Comparison of ENCODE assay signal across 20 cellular contexts in the genomic region with DNA sequence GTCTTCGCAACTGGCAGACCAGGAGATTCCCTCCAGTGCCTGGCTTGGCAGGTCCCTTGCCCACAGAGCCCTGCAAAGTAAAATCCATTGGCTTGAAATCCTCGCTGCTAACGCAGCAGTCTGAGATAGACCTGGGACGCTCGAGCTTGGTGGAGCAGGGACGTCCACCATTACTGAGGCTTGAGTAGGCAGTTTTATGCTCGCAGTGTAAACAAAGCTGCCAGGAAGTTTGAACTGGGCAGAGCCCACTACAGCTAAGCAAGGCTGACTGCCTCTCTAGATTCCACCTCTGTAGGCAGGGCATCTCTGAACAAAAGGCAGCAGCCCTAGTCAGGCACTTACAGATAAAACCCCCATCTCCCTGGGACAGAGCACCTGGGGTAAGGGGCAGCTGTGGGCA.
DNase-seq lines count a peak whose midpoint lies in the region; ATAC-seq and TF ChIP-seq lines count a peak whose summit lies in the region.
"Had no signal": no experiment of that assay in that cellular context is flagged by ENCODE, and none has a peak within 500 bp of the region (broad histone marks: within the 10 kb centered on the region; RNA-seq: fewer than 3 reads in every experiment).

No MANE protein-coding gene starts in this region.

- no peak overlapping the region for H3K4me3 ChIP-seq in DND-41 (ENCODE audit: low read depth in 1 of 2, low read length in 2 of 2)
- H3K4me3 ChIP-seq in PC-3 (ENCODE audit: low read length) = no peak overlapping the region
- no peak overlapping the region for H3K4me3 ChIP-seq in tibial artery
- H3K4me3 ChIP-seq: GM23338 had no signal

- H3K27ac ChIP-seq in DND-41 (ENCODE audit: low read length) (peak overlapping the region; percentile 63), PC-3 (ENCODE audit: low read length) (no peak overlapping the region), tibial artery (no peak overlapping the region)
- H3K27ac ChIP-seq: 22Rv1 had no signal

- no peak for TF ChIP-seq CTCF in DND-41 (IDR thresholded peaks at IDR 0.05; ENCODE audit: borderline replicate concordance, extremely low read depth, low read length, poor library complexity, severe bottlenecking)
- TF ChIP-seq CTCF in PC-3 (conservative IDR thresholded peaks at IDR 0.05; ENCODE audit: low read depth, low read length) = no peak
- no peak for TF ChIP-seq CTCF in tibial artery (IDR thresholded peaks at IDR 0.05)

- CTCF ChIA-PET in PC-3 (lab: Charles Lee) = no interaction called here

- intact Hi-C loops in PC-3 (cut with micrococcal nuclease) = no loop called here
- intact Hi-C loops in tibial artery (cut with DNase I; ENCODE audit: low total_unique reads) = no loop called here

- peak; percentile 39; the same call in 2 of the 3 replicates for ATAC-seq in DND-41 (ENCODE audit: insufficient read depth, low read depth)
- no peak for ATAC-seq in PC-3
- ATAC-seq in HG03520 (IDR thresholded peaks at IDR 0.05; ENCODE audit: unreplicated experiment) = no peak
- no peak for ATAC-seq in GM19395 (IDR thresholded peaks at IDR 0.05; ENCODE audit: unreplicated experiment)
- ATAC-seq: CD8-positive, alpha-beta T cell; GM23338; HCT116 had no signal

- POLR2A ChIA-PET in PC-3 (lab: Charles Lee; ENCODE audit: unreplicated experiment) = no interaction called here

- H3K79me2 ChIP-seq in DND-41 (ENCODE audit: insufficient read depth, low read length) = no peaks in the 10 kb centered on the region
- no peaks in the 10 kb centered on the region for H3K79me2 ChIP-seq in PC-3 (ENCODE audit: low read length)

- peak overlapping the region; percentile 57 for H2AFZ ChIP-seq in DND-41 (ENCODE audit: low read depth, low read length)
- H2AFZ ChIP-seq in PC-3 (ENCODE audit: low read length) = 0 out of 2 replicates have a peak overlapping the region, but pooled peaks have one; percentile 34
- H2AFZ ChIP-seq: GM23338 had no signal

- no peaks in the 10 kb centered on the region for H3K9me3 ChIP-seq in DND-41 (ENCODE audit: insufficient read depth, low read length, severe bottlenecking)
- no peaks in the 10 kb centered on the region for H3K9me3 ChIP-seq in PC-3 (ENCODE audit: low read length)
- H3K9me3 ChIP-seq in tibial artery = no peaks in the 10 kb centered on the region
- H3K9me3 ChIP-seq: BE2C, Caco-2 had no signal

- DNase-seq in NCI-H748 (lab: John Stamatoyannopoulos, UW; ENCODE audit: unreplicated experiment) (peak; percentile 4), NCI-H748 treated with DMSO at 0.1 percent for 48 hours (lab: John Stamatoyannopoulos, UW) (no peak), DND-41 (peak; percentile 17), PC-3 (no peak), NCI-H187 (lab: John Stamatoyannopoulos, UW) (no peak), tibial artery (no peak)
- DNase-seq: AML-193; BE2C; C1 segment of cervical spinal cord; Caco-2; CD4-positive, CD25-positive, alpha-beta regulatory T cell; CD8-positive, alpha-beta T cell; DMS53; DMS79 treated with DMSO at 0.1 percent for 48 hours; H9 had no signal

- H3F3A ChIP-seq in PC-3 (ENCODE audit: low read length, unreplicated experiment) = no peaks in the 10 kb centered on the region

- H3K9ac ChIP-seq in DND-41 (ENCODE audit: low read depth, low read length) (no peak overlapping the region), PC-3 (ENCODE audit: low read length) (no peak overlapping the region)

- BruUV-seq in PC-3 (replicated peaks; lab: Mats Ljungman, UMichigan) = no TSS peak

- H3K4me1 ChIP-seq in DND-41 (ENCODE audit: insufficient read depth, low read length) = peaks cover 15% of the 10 kb centered on the region
- no peaks in the 10 kb centered on the region for H3K4me1 ChIP-seq in PC-3 (ENCODE audit: insufficient read depth, low read length)
- H3K4me1 ChIP-seq in tibial artery = no peaks in the 10 kb centered on the region
- H3K4me1 ChIP-seq: BE2C, Caco-2 had no signal

- H3K27me3 ChIP-seq in DND-41 (ENCODE audit: insufficient read depth, low read length, poor library complexity) = no peaks in the 10 kb centered on the region
- H3K27me3 ChIP-seq in PC-3 (ENCODE audit: low read length) = no peaks in the 10 kb centered on the region
- no peaks in the 10 kb centered on the region for H3K27me3 ChIP-seq in tibial artery
- H3K27me3 ChIP-seq: BE2C had no signal

- H4K20me1 ChIP-seq in DND-41 (ENCODE audit: insufficient read depth, low read length) = no peaks in the 10 kb centered on the region
- H4K20me1 ChIP-seq in PC-3 (ENCODE audit: low read length) = no peaks in the 10 kb centered on the region

- H3K4me2 ChIP-seq in DND-41 (ENCODE audit: insufficient read depth, low read length) (no peak overlapping the region), PC-3 (ENCODE audit: low read length) (no peak overlapping the region; the same call in 1 of the 2 replicates)
- H3K4me2 ChIP-seq: GM23338 had no signal

- H3K36me3 ChIP-seq in DND-41 (ENCODE audit: insufficient read depth, low read length) (no peaks in the 10 kb centered on the region), PC-3 (ENCODE audit: low read depth, low read length) (no peaks in the 10 kb centered on the region), tibial artery (no peaks in the 10 kb centered on the region)
- H3K36me3 ChIP-seq: BE2C had no signal

- H3K9me2 ChIP-seq in PC-3 (replicated peaks; ENCODE audit: low read length) = no peaks in the 10 kb centered on the region

Comparison
In these comparisons a context has a peak if more than half of its experiments do, and no peak if none do; other contexts are left out.
1. DNase-seq: peak in NCI-H748 (single experiment) and DND-41 (single experiment); none in NCI-H748 treated with DMSO at 0.1 percent for 48 hours (single experiment), PC-3 (single experiment), NCI-H187 (0 of 2) and tibial artery (0 of 2).